In the genomic region with DNA sequence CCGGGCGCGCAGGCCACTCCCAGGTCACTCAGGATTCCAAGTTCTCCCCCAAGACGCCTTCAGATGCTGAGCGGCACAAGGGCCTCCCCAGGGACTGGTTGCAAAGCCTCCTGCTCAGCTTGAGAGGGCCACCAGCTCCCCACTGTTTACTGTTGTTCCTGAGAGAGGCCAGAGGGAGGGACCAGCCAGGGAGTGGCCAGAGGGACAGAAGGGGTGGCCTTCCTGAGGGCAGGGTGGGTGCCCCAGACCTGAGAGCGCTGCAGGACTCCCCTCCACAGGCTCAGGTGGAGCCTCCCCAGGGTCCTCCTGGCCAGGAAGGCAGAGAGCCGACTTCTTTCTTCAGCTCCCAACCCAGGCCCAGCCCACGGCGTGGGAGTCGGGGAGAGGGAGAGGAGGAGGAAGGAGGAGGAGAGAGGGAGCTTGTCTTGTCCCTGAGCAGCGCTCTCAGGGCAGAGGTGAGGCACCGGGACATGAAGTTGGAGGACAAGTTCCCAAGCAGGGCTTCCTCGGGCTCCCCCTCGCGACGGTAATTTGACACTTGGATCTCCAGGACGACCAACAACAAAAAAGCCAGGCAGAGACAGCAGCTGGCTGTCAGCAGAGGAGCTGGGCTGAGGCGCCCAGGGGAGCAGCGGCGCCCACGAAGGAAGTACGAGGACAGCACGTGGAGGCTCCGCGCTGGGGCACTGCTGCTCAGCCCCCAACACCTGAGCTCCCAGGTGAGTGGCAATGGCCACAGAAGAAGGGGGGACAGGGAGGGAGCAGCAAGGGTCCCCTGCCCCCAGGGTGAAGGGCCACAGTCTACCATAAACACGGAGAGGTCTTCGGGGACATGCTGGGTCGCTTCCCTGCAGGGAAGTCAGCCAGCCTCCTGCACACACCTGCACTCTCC, we compare ENCODE assay signal across 8 cellular contexts. TPM values are rescaled to one million over a fixed set of nuclear protein-coding genes. Genes with fewer than 3 reads are reported as not detected.
DNase-seq lines count a peak whose midpoint lies in the region; ATAC-seq and TF ChIP-seq lines count a peak whose summit lies in the region.

No MANE protein-coding gene starts in this region.

- H3K79me2 ChIP-seq in SK-N-SH (ENCODE audit: insufficient read depth): no peaks in the 10 kb centered on the region

- no peaks in the 10 kb centered on the region for H3K36me3 Mint-ChIP-seq in progenitor cell of endocrine pancreas (ENCODE audit: insufficient read depth)
- peaks cover 10% of the 10 kb centered on the region for H3K36me3 Mint-ChIP-seq in stimulated activated effector memory CD8-positive, alpha-beta T cell treated with anti-CD3 and anti-CD28 coated beads, Interleukin-12 subunit alpha, Interleukin-12 subunit beta, amount 100 ng/mL, for 72 hours

- H3K4me3 ChIP-seq in NB4 (ENCODE audit: low read depth, low read length): no peak overlapping the region
- H3K4me3 ChIP-seq in SK-N-SH (ENCODE audit: low read depth in 2 of 2, low read length in 1 of 2): no peak overlapping the region
- peak overlapping the region in 8 of 10 donors; percentile 13 to 39 (median 27) for H3K4me3 ChIP-seq in heart right ventricle

- TF ChIP-seq RAD21 in SK-N-SH (IDR thresholded peaks at IDR 0.05; ENCODE audit: low read length): peak; percentile 22; the same call in 1 of the 2 replicates

- peak; percentile 55 for TF ChIP-seq CTCF in NB4 (IDR thresholded peaks at IDR 0.05; ENCODE audit: low read depth, low read length)
- TF ChIP-seq CTCF in SK-N-SH (IDR thresholded peaks at IDR 0.05): peak; percentile 63
- peak; percentile 34 to 82 (median 65) for TF ChIP-seq CTCF in heart right ventricle (IDR thresholded peaks at IDR 0.05)
- TF ChIP-seq CTCF in progenitor cell of endocrine pancreas (IDR thresholded peaks at IDR 0.05; ENCODE audit: unreplicated experiment): peak; percentile 69

- H3K4me1 Mint-ChIP-seq in progenitor cell of endocrine pancreas (ENCODE audit: low read depth): peaks cover 14% of the 10 kb centered on the region
- H3K4me1 Mint-ChIP-seq in stimulated activated effector memory CD8-positive, alpha-beta T cell treated with anti-CD3 and anti-CD28 coated beads, Interleukin-12 subunit alpha, Interleukin-12 subunit beta, amount 100 ng/mL, for 72 hours: peaks cover 8% of the 10 kb centered on the region

- ATAC-seq in heart right ventricle (peak; percentile 55 to 82 (median 73)), GM19351 (IDR thresholded peaks at IDR 0.05; ENCODE audit: unreplicated experiment) (no peak)
- ATAC-seq in stimulated activated effector memory CD8-positive, alpha-beta T cell treated with anti-CD3 and anti-CD28 coated beads, Interleukin-12 subunit alpha, Interleukin-12 subunit beta, amount 100 ng/mL, for 72 hours: no peak

- intact Hi-C loops in heart right ventricle (cut with DNase I): loop anchor here (1.0 to 10.0 kb wide), 8 partner anchors 20 to 119 kb away; no protein-coding TSS in a partner anchor

- TF ChIP-seq POLR2A in NB4 (IDR thresholded peaks at IDR 0.05; ENCODE audit: extremely low read depth, insufficient read length): no peak

- no peak overlapping the region for H2AFZ ChIP-seq in SK-N-SH (ENCODE audit: low read depth)

- CTCF ChIA-PET in SK-N-SH (lab: Yijun Ruan, JAX): interaction anchor here (0.6 to 37.9 kb wide), 72 partner anchors 7 to 520 kb away, joined by 3 to 1370 read pairs (median 6); a partner anchor contains a TSS

- no peaks in the 10 kb centered on the region for H3K27me3 Mint-ChIP-seq in progenitor cell of endocrine pancreas

- POLR2A ChIA-PET in SK-N-SH (lab: Yijun Ruan, JAX): interaction anchor here (0.8 to 1.2 kb wide), 3 partner anchors 114 to 177 kb away, joined by 3 to 9 read pairs (median 3); a partner anchor contains a TSS

- no peaks in the 10 kb centered on the region for H3K27me3 ChIP-seq in SK-N-SH (ENCODE audit: insufficient read depth)
- H3K27me3 ChIP-seq in heart right ventricle: no peaks in the 10 kb centered on the region

- peak overlapping the region; percentile 47; the same call in 1 of the 2 replicates for H3K4me2 ChIP-seq in SK-N-SH

- WGBS in SK-N-SH (ENCODE audit: low lambda C conversion rate): 55% methylated on average over 22 of the region's 28 CpGs
- WGBS in heart right ventricle, 2 donors: 9 to 12% methylated on average over 28 of the region's 28 CpGs

- TF ChIP-seq EP300 in SK-N-SH (IDR thresholded peaks at IDR 0.05; ENCODE audit: borderline replicate concordance in 1 of 2, low read depth in 1 of 2, low read length in 1 of 2): no peak

- H3K4me3 Mint-ChIP-seq in progenitor cell of endocrine pancreas (ENCODE audit: low read depth): peak overlapping the region; percentile 69
- H3K4me3 Mint-ChIP-seq in stimulated activated effector memory CD8-positive, alpha-beta T cell treated with anti-CD3 and anti-CD28 coated beads, Interleukin-12 subunit alpha, Interleukin-12 subunit beta, amount 100 ng/mL, for 72 hours: no peak overlapping the region

- peaks cover 18% of the 10 kb centered on the region for H4K20me1 ChIP-seq in SK-N-SH (ENCODE audit: insufficient read depth)

- no peaks in the 10 kb centered on the region for H3K9me3 ChIP-seq in SK-N-SH
- H3K9me3 ChIP-seq in heart right ventricle: no peaks in the 10 kb centered on the region

- H3K9ac ChIP-seq in SK-N-SH: no peak overlapping the region

- peaks cover 12 to 15% of the 10 kb centered on the region in 2 experiments; a peak in 3 of 4 replicates for H3K4me1 ChIP-seq in SK-N-SH (ENCODE audit: control insufficient read depth in 1 of 2, insufficient read depth in 2 of 2, low read depth in 1 of 2, low read length in 1 of 2)
- H3K4me1 ChIP-seq in heart right ventricle: peaks cover 14 to 61% (median 45%) of the 10 kb centered on the region in 9 donors

- peaks cover 3% of the 10 kb centered on the region for H3F3A ChIP-seq in SK-N-SH (replicated peaks; ENCODE audit: insufficient read depth)

- peak overlapping the region in 1 of 2 experiments; percentile 59; a peak in 3 of 4 replicates for H3K27ac ChIP-seq in SK-N-SH (ENCODE audit: low read depth in 2 of 2, low read length in 1 of 2)
- H3K27ac ChIP-seq in heart right ventricle: peak overlapping the region; percentile 57 to 94 (median 89)

- H3K27ac Mint-ChIP-seq in progenitor cell of endocrine pancreas: peak overlapping the region; percentile 82
- no peak overlapping the region for H3K27ac Mint-ChIP-seq in stimulated activated effector memory CD8-positive, alpha-beta T cell treated with anti-CD3 and anti-CD28 coated beads, Interleukin-12 subunit alpha, Interleukin-12 subunit beta, amount 100 ng/mL, for 72 hours

- DNase-seq in ELF-1 (ENCODE audit: low read depth, low spot score) (peak; percentile 97), NB4 (ENCODE audit: low read depth) (peak; percentile 89), SK-N-SH (peak; percentile 81), anterior cingulate cortex (lab: John Stamatoyannopoulos, UW) (peak in 54 of 58 donors; percentile 25 to 86 (median 67)), heart right ventricle (peak; percentile 88 to 94), progenitor cell of endocrine pancreas (ENCODE audit: low spot score, unreplicated experiment) (peak; percentile 77)
- DNase-seq in stimulated activated effector memory CD8-positive, alpha-beta T cell treated with anti-CD3 and anti-CD28 coated beads, Interleukin-12 subunit alpha, Interleukin-12 subunit beta, amount 100 ng/mL, for 72 hours (ENCODE audit: low spot score in 2 of 2): no peak

- no peaks in the 10 kb centered on the region for H3K9me2 ChIP-seq in SK-N-SH

- H3K36me3 ChIP-seq in SK-N-SH (replicated peaks in 1 of 2; ENCODE audit: control insufficient read depth in 1 of 2, insufficient read depth in 2 of 2, low read length in 1 of 2) (peaks cover 0 to 42% of the 10 kb centered on the region in 2 experiments), heart right ventricle (peaks cover 0 to 33% (median 0%) of the 10 kb centered on the region in 9 donors)

- H3K9me3 Mint-ChIP-seq in progenitor cell of endocrine pancreas (ENCODE audit: low read depth): no peaks in the 10 kb centered on the region
- no peaks in the 10 kb centered on the region for H3K9me3 Mint-ChIP-seq in stimulated activated effector memory CD8-positive, alpha-beta T cell treated with anti-CD3 and anti-CD28 coated beads, Interleukin-12 subunit alpha, Interleukin-12 subunit beta, amount 100 ng/mL, for 72 hours

TF ChIP-seq in SK-N-SH, 30 proteins besides CTCF, POLR2A, EP300 and RAD21 (continues in another document):
- TF ChIP-seq SMC3 (IDR thresholded peaks at IDR 0.05; ENCODE audit: low read depth, low read length) (peak; percentile 38; the same call in 1 of the 2 replicates), MXI1 (IDR thresholded peaks at IDR 0.05; ENCODE audit: low read depth, low read length) (peak; percentile 77)
- TF ChIP-seq, protein P1, sequence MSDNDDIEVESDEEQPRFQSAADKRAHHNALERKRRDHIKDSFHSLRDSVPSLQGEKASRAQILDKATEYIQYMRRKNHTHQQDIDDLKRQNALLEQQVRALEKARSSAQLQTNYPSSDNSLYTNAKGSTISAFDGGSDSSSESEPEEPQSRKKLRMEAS (IDR thresholded peaks at IDR 0.05; ENCODE audit: low read depth): 0 out of 2 replicates have a peak, but pooled peaks have one; percentile 44

RNA-seq across cellular contexts. Expression of a gene that starts 0.5 kb away (rescaled TPM):
- polyA plus RNA-seq in SK-N-SH (2012; rRNA removed): 0.02 TPM in 1 of 2 replicates, not detected in the other
- polyA plus RNA-seq in SK-N-SH (2012; cell fraction: cytosol; rRNA removed): not detected in 2 replicates
- 0.14 and 0.39 TPM in 2 replicates for polyA plus RNA-seq in SK-N-SH (2012; cell fraction: nucleus; rRNA removed)
- 10 to 100 TPM in 2 of 10 donors, 1 to 10 TPM in 8; 1.9 to 14.2 (median 6.5) TPM for total RNA-seq in heart right ventricle
- polyA plus RNA-seq in heart right ventricle: 10 to 100 TPM in 1 of 2 donors, 1 to 10 TPM in 1; 3.1 to 19.2 TPM
- 3.3 and 4.4 TPM in 2 replicates for total RNA-seq in progenitor cell of endocrine pancreas

RNA-seq across cellular contexts. Expression of a gene that starts 33.2 kb away (rescaled TPM):
- polyA plus RNA-seq in SK-N-SH (2012; rRNA removed) (22.5 and 25.3 TPM in 2 replicates), heart right ventricle (10 to 100 TPM in 1 of 2 donors, 1 to 10 TPM in 1; 6.3 to 32.1 TPM)
- polyA plus RNA-seq in SK-N-SH (2012; cell fraction: cytosol; rRNA removed): 8.8 and 11.4 TPM in 2 replicates
- 179 and 199 TPM in 2 replicates for polyA plus RNA-seq in SK-N-SH (2012; cell fraction: nucleus; rRNA removed)
- total RNA-seq in heart right ventricle (10 to 100 TPM in 8 of 10 donors, 1 to 10 TPM in 2; 9.2 to 14.4 (median 10.7) TPM), progenitor cell of endocrine pancreas (66.8 and 67.7 TPM in 2 replicates)

RNA-seq across cellular contexts. Expression of a gene that starts 33.4 kb away (rescaled TPM):
- polyA plus RNA-seq in SK-N-SH (2012; rRNA removed) (145 and 158 TPM in 2 replicates), heart right ventricle (100 to 1,000 TPM in 1 of 2 donors, 10 to 100 TPM in 1; 78.4 to 115 TPM)
- 103 and 121 TPM in 2 replicates for polyA plus RNA-seq in SK-N-SH (2012; cell fraction: cytosol; rRNA removed)
- polyA plus RNA-seq in SK-N-SH (2012; cell fraction: nucleus; rRNA removed): 387 and 410 TPM in 2 replicates
- total RNA-seq in heart right ventricle (10 to 100 TPM; 41.7 to 64.4 (median 55.8) TPM), progenitor cell of endocrine pancreas (102 and 103 TPM in 2 replicates)

RNA-seq across cellular contexts. Expression of a gene that starts 46.1 kb away (rescaled TPM):
- polyA plus RNA-seq in SK-N-SH (2012; rRNA removed): 9.7 and 10.3 TPM in 2 replicates
- polyA plus RNA-seq in SK-N-SH (2012; cell fraction: cytosol; rRNA removed): 1.2 and 2.0 TPM in 2 replicates
- 82.9 and 131 TPM in 2 replicates for polyA plus RNA-seq in SK-N-SH (2012; cell fraction: nucleus; rRNA removed)
- total RNA-seq in heart right ventricle: 10 to 100 TPM; 27.9 to 62.2 (median 45.8) TPM
- 100 to 1,000 TPM in 1 of 2 donors, 10 to 100 TPM in 1; 30.8 to 205 TPM for polyA plus RNA-seq in heart right ventricle
- total RNA-seq in progenitor cell of endocrine pancreas: 336 and 337 TPM in 2 replicates

Comparison
In these comparisons a context has a peak if more than half of its experiments do, and no peak if none do; other contexts are left out.
1. DNase-seq: peak in ELF-1 (single experiment), NB4 (single experiment), SK-N-SH (single experiment), anterior cingulate cortex (54 of 58), heart right ventricle (2 of 2) and progenitor cell of endocrine pancreas (single experiment); none in stimulated activated effector memory CD8-positive, alpha-beta T cell treated with anti-CD3 and anti-CD28 coated beads, Interleukin-12 subunit alpha, Interleukin-12 subunit beta, amount 100 ng/mL, for 72 hours (0 of 2).
2. H3K4me3 ChIP-seq: peak in heart right ventricle (8 of 10); none in NB4 (single experiment) and SK-N-SH (0 of 2).
3. ATAC-seq: peak in heart right ventricle (8 of 8); none in stimulated activated effector memory CD8-positive, alpha-beta T cell treated with anti-CD3 and anti-CD28 coated beads, Interleukin-12 subunit alpha, Interleukin-12 subunit beta, amount 100 ng/mL, for 72 hours (single experiment) and GM19351 (single experiment).
4. Peak in every context shown above with its lines, with median percentiles within 50 percentile points of each other: CTCF ChIP-seq.